28 cellular contexts compared by ENCODE assay signal in the genomic region with DNA sequence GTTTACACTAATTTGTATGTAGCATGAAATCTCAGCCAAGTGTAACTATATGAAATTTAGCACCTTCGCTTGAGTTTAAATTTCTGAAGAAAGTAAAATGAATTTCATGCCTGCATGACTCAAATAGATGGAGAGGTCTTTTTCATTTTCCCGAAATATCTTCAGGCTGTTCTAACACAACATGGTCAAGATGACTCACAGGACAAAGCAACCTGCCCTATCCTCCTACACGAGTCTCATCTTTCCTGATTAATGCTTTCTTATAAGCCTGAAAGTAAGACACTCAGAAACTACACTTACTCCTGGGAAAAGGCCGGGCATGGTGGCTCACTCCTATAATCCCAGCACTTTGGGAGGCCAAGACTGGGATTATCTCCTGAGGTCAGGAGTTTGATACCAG. TPM values are rescaled to one million over a fixed set of nuclear protein-coding genes. Genes with fewer than 3 reads are reported as not detected.
A peak's percentile ranks its signal among the peaks of the same experiment; 100 is the strongest.
DNase-seq lines count a peak whose midpoint lies in the region; ATAC-seq, FAIRE-seq and TF ChIP-seq lines count a peak whose summit lies in the region.
"Had no signal": no experiment of that assay in that cellular context is flagged by ENCODE, and none has a peak within 500 bp of the region (broad histone marks: within the 10 kb centered on the region; RNA-seq: fewer than 3 reads in every experiment).

No MANE protein-coding gene starts in this region.

- no peaks in the 10 kb centered on the region for H4K20me1 ChIP-seq in astrocyte (ENCODE audit: insufficient read depth, low read length)
- H4K20me1 ChIP-seq: BLaER1 treated with 17β-estradiol and CSF1 and Interleukin-3, amounts not matched to agents 10 nM and 100 nM had no signal

- H3K27ac ChIP-seq in breast epithelium = no peak overlapping the region
- no peak overlapping the region for H3K27ac ChIP-seq in astrocyte (ENCODE audit: low read depth, low read length)
- H3K27ac ChIP-seq in left lung = no peak overlapping the region
- H3K27ac ChIP-seq: BLaER1 treated with 17β-estradiol and CSF1 and Interleukin-3, amounts not matched to agents 10 nM and 100 nM; parathyroid adenoma; thoracic aorta; VCaP had no signal

- no peaks in the 10 kb centered on the region for H3K27me3 ChIP-seq in breast epithelium
- H3K27me3 ChIP-seq in astrocyte (ENCODE audit: insufficient read depth, low read length) = peaks cover 10% of the 10 kb centered on the region
- H3K27me3 ChIP-seq in left lung = no peaks in the 10 kb centered on the region
- H3K27me3 ChIP-seq: BLaER1 treated with 17β-estradiol and CSF1 and Interleukin-3, amounts not matched to agents 10 nM and 100 nM had no signal

- H3K4me1 ChIP-seq in breast epithelium (no peaks in the 10 kb centered on the region), astrocyte (ENCODE audit: insufficient read depth, low read length) (no peaks in the 10 kb centered on the region), left lung (peaks cover 3 to 17% of the 10 kb centered on the region in 2 donors)
- H3K4me1 ChIP-seq: parathyroid adenoma had no signal

- no peak for TF ChIP-seq POLR2A in breast epithelium (IDR thresholded peaks at IDR 0.05)

- H3K9me3 Mint-ChIP-seq in MCF 10A (ENCODE audit: unreplicated experiment) = no peaks in the 10 kb centered on the region
- H3K9me3 Mint-ChIP-seq in astrocyte (ENCODE audit: unreplicated experiment) = no peaks in the 10 kb centered on the region
- H3K9me3 Mint-ChIP-seq in mesothelial cell of epicardium = no peaks in the 10 kb centered on the region
- H3K9me3 Mint-ChIP-seq in T-helper 2 cell treated with Interferon-gamma antibody and Interleukin-4, amounts not matched to agents 5 μg/mL and 100 μg/mL, for 36 hours = no peaks in the 10 kb centered on the region
- H3K9me3 Mint-ChIP-seq: effector memory CD8-positive, alpha-beta T cell; GM23338; natural killer cell; stimulated activated naive B cell treated with anti-CD40 and anti-IgM and Interleukin-4, amounts not matched to agents 10 μg/mL and 1 μg/mL and 100 μg/mL, for 72 hours; T-helper 1 cell treated with Interleukin-12 subunit alpha and Interleukin-12 subunit beta and Interleukin-4 antibody, amounts not matched to agents 30 μg/mL and 1 μg/mL, for 36 hours had no signal

- TF ChIP-seq CTCF in MCF 10A (IDR thresholded peaks at IDR 0.05; ENCODE audit: unreplicated experiment) = no peak
- TF ChIP-seq CTCF in breast epithelium (IDR thresholded peaks at IDR 0.05) = no peak
- TF ChIP-seq CTCF in astrocyte (IDR thresholded peaks at IDR 0.05; ENCODE audit: insufficient read depth, low read depth, low read length) = no peak
- no peak for TF ChIP-seq CTCF in fibroblast of pulmonary artery (IDR thresholded peaks at IDR 0.05; ENCODE audit: low read length, missing control alignments)
- no peak for TF ChIP-seq CTCF in left lung (IDR thresholded peaks at IDR 0.05)
- no peak for TF ChIP-seq CTCF in mesothelial cell of epicardium (IDR thresholded peaks at IDR 0.05; ENCODE audit: unreplicated experiment)

- BruUV-seq in MCF 10A (replicated peaks; lab: Mats Ljungman, UMichigan) = no TSS peak

- CTCF ChIA-PET in MCF 10A (lab: Yijun Ruan, JAX) = interaction anchor here (1.1 kb wide), 1 partner anchor 9 kb away, joined by 3 read pairs; no protein-coding TSS in a partner anchor

- ATAC-seq in left lung = no peak
- ATAC-seq: effector memory CD8-positive, alpha-beta T cell; GM23338; K562; natural killer cell; stimulated activated naive B cell treated with anti-CD40 and anti-IgM and Interleukin-4, amounts not matched to agents 10 μg/mL and 1 μg/mL and 100 μg/mL, for 72 hours had no signal

- intact Hi-C loops in MCF 10A (cut with micrococcal nuclease) (no loop called here), breast epithelium (cut with DNase I; ENCODE audit: low total_unique reads) (no loop called here), left lung (cut with DNase I) (no loop called here)

- no peak overlapping the region for H3K4me2 ChIP-seq in astrocyte (ENCODE audit: low read length)
- H3K4me2 ChIP-seq: GM23338 had no signal

- no peaks in the 10 kb centered on the region for H3K79me2 ChIP-seq in astrocyte (ENCODE audit: insufficient read depth, low read length)
- H3K79me2 ChIP-seq: parathyroid adenoma had no signal

- no peak overlapping the region for H2AFZ ChIP-seq in astrocyte (ENCODE audit: low read depth, low read length)
- H2AFZ ChIP-seq: GM23338, parathyroid adenoma had no signal

- H3K36me3 Mint-ChIP-seq in MCF 10A (ENCODE audit: insufficient read depth, unreplicated experiment) (no peaks in the 10 kb centered on the region), astrocyte (ENCODE audit: low read depth, unreplicated experiment) (no peaks in the 10 kb centered on the region), mesothelial cell of epicardium (no peaks in the 10 kb centered on the region)
- no peaks in the 10 kb centered on the region for H3K36me3 Mint-ChIP-seq in T-helper 2 cell treated with Interferon-gamma antibody and Interleukin-4, amounts not matched to agents 5 μg/mL and 100 μg/mL, for 36 hours (ENCODE audit: low read depth)
- H3K36me3 Mint-ChIP-seq: natural killer cell; stimulated activated naive B cell treated with anti-CD40 and anti-IgM and Interleukin-4, amounts not matched to agents 10 μg/mL and 1 μg/mL and 100 μg/mL, for 72 hours had no signal

- H3K4me3 Mint-ChIP-seq in MCF 10A (ENCODE audit: unreplicated experiment) (no peak overlapping the region), astrocyte (ENCODE audit: unreplicated experiment) (no peak overlapping the region), mesothelial cell of epicardium (no peak overlapping the region)
- no peak overlapping the region for H3K4me3 Mint-ChIP-seq in T-helper 2 cell treated with Interferon-gamma antibody and Interleukin-4, amounts not matched to agents 5 μg/mL and 100 μg/mL, for 36 hours
- H3K4me3 Mint-ChIP-seq: effector memory CD8-positive, alpha-beta T cell; GM23338; natural killer cell; T-helper 1 cell treated with Interleukin-12 subunit alpha and Interleukin-12 subunit beta and Interleukin-4 antibody, amounts not matched to agents 30 μg/mL and 1 μg/mL, for 36 hours had no signal

- H3K4me3 ChIP-seq in breast epithelium = no peak overlapping the region
- no peak overlapping the region for H3K4me3 ChIP-seq in astrocyte (ENCODE audit: insufficient read depth, low read depth, low read length)
- H3K4me3 ChIP-seq in fibroblast of pulmonary artery (replicated peaks; ENCODE audit: low read depth, low read length) = no peak overlapping the region
- H3K4me3 ChIP-seq in left lung = no peak overlapping the region
- H3K4me3 ChIP-seq: BLaER1 treated with 17β-estradiol and CSF1 and Interleukin-3, amounts not matched to agents 10 nM and 100 nM; GM23338; K562; thoracic aorta had no signal

- no peak overlapping the region for H3K9ac ChIP-seq in astrocyte (ENCODE audit: low read length)
- H3K9ac ChIP-seq: BLaER1 treated with 17β-estradiol and CSF1 and Interleukin-3, amounts not matched to agents 10 nM and 100 nM; parathyroid adenoma had no signal

- DNase-seq in MCF 10A (ENCODE audit: unreplicated experiment) = peak; percentile 76
- DNase-seq in breast epithelium (ENCODE audit: low spot score in 2 of 2) = no peak
- DNase-seq in astrocyte (ENCODE audit: low read depth) = peak; percentile 64
- DNase-seq in fibroblast of pulmonary artery (ENCODE audit: low read depth) = peak; percentile 20
- DNase-seq in superior temporal gyrus (ENCODE audit: extremely low spot score) = peak; percentile 22
- DNase-seq in left lung = no peak
- no peak for DNase-seq in mesothelial cell of epicardium (ENCODE audit: low spot score in 2 of 2, unreplicated experiment in 2 of 2)
- DNase-seq in T-helper 2 cell treated with Interferon-gamma antibody and Interleukin-4, amounts not matched to agents 5 μg/mL and 100 μg/mL, for 36 hours (ENCODE audit: low spot score) = no peak
- DNase-seq: activated naive CD4-positive, alpha-beta T cell; effector memory CD8-positive, alpha-beta T cell; mesenchymal stem cell; natural killer cell; NCI-H1930; NCI-H345; stimulated activated CD4-positive, alpha-beta T cell treated with anti-CD3 and anti-CD28 coated beads, Interleukin-1b, Interleukin-23, amount 100 ng/mL, for 48 hours; stimulated activated naive B cell treated with anti-CD40 and anti-IgM and Interleukin-4, amounts not matched to agents 10 μg/mL and 1 μg/mL and 100 μg/mL, for 72 hours had no signal

- H3K4me1 Mint-ChIP-seq in MCF 10A (ENCODE audit: insufficient read depth, unreplicated experiment) = peaks cover 24% of the 10 kb centered on the region
- no peaks in the 10 kb centered on the region for H3K4me1 Mint-ChIP-seq in astrocyte (ENCODE audit: low read depth, unreplicated experiment)
- H3K4me1 Mint-ChIP-seq in mesothelial cell of epicardium = no peaks in the 10 kb centered on the region
- peaks cover 18% of the 10 kb centered on the region for H3K4me1 Mint-ChIP-seq in T-helper 2 cell treated with Interferon-gamma antibody and Interleukin-4, amounts not matched to agents 5 μg/mL and 100 μg/mL, for 36 hours (ENCODE audit: low read depth)
- H3K4me1 Mint-ChIP-seq: GM23338 had no signal

- H3K27me3 Mint-ChIP-seq in MCF 10A (ENCODE audit: insufficient read depth, unreplicated experiment) (no peaks in the 10 kb centered on the region), astrocyte (ENCODE audit: low read depth, unreplicated experiment) (peaks cover 14% of the 10 kb centered on the region), mesothelial cell of epicardium (ENCODE audit: low read depth) (peaks cover 66% of the 10 kb centered on the region)
- peaks cover 45% of the 10 kb centered on the region for H3K27me3 Mint-ChIP-seq in T-helper 2 cell treated with Interferon-gamma antibody and Interleukin-4, amounts not matched to agents 5 μg/mL and 100 μg/mL, for 36 hours (ENCODE audit: low read depth)

- H3K36me3 ChIP-seq in breast epithelium (no peaks in the 10 kb centered on the region), astrocyte (ENCODE audit: insufficient read depth, low read length) (no peaks in the 10 kb centered on the region), left lung (no peaks in the 10 kb centered on the region)
- H3K36me3 ChIP-seq: BLaER1 treated with 17β-estradiol and CSF1 and Interleukin-3, amounts not matched to agents 10 nM and 100 nM; thoracic aorta had no signal

- H3K27ac Mint-ChIP-seq in MCF 10A (ENCODE audit: low read depth, unreplicated experiment) (no peak overlapping the region), astrocyte (ENCODE audit: unreplicated experiment) (no peak overlapping the region), mesothelial cell of epicardium (no peak overlapping the region)
- no peak overlapping the region for H3K27ac Mint-ChIP-seq in T-helper 2 cell treated with Interferon-gamma antibody and Interleukin-4, amounts not matched to agents 5 μg/mL and 100 μg/mL, for 36 hours
- H3K27ac Mint-ChIP-seq: effector memory CD8-positive, alpha-beta T cell; GM23338; natural killer cell; stimulated activated naive B cell treated with anti-CD40 and anti-IgM and Interleukin-4, amounts not matched to agents 10 μg/mL and 1 μg/mL and 100 μg/mL, for 72 hours; T-helper 1 cell treated with Interleukin-12 subunit alpha and Interleukin-12 subunit beta and Interleukin-4 antibody, amounts not matched to agents 30 μg/mL and 1 μg/mL, for 36 hours had no signal

- POLR2A ChIA-PET in MCF 10A (lab: Yijun Ruan, JAX) = interaction anchor here (1.4 kb wide), 1 partner anchor 38 kb away, joined by 3 read pairs; no protein-coding TSS in a partner anchor

- peak; percentile 26 for FAIRE-seq in astrocyte (lab: Jason Lieb, UNC)
- FAIRE-seq: A204.1, D721Med, K562 had no signal

- no peaks in the 10 kb centered on the region for H3K9me3 ChIP-seq in breast epithelium
- no peaks in the 10 kb centered on the region for H3K9me3 ChIP-seq in astrocyte (ENCODE audit: insufficient read depth, low read depth, low read length)
- H3K9me3 ChIP-seq in left lung = no peaks in the 10 kb centered on the region
- H3K9me3 ChIP-seq: BLaER1 treated with 17β-estradiol and CSF1 and Interleukin-3, amounts not matched to agents 10 nM and 100 nM; thoracic aorta had no signal

RNA-seq across cellular contexts. Expression of a gene that starts 41.2 kb away (rescaled TPM):
- total RNA-seq in MCF 10A (2022) (not detected in 2 replicates), breast epithelium (1 to 10 TPM in 2 of 3 donors, under 1 TPM in 1; 0.16 to 6.0 (median 2.0) TPM), astrocyte (0.22 and 0.34 TPM in 2 replicates), left lung (10 to 100 TPM in 1 of 2 donors, 1 to 10 TPM in 1; 9.8 to 14.7 TPM), mesothelial cell of epicardium (not detected in 3 replicates)
- total RNA-seq: chondrocyte, G401, K562, SK-MEL-5 had no signal

Comparison
In these comparisons a context has a peak if more than half of its experiments do, and no peak if none do; other contexts are left out.
1. DNase-seq: peak in MCF 10A (single experiment), astrocyte (single experiment), fibroblast of pulmonary artery (single experiment) and superior temporal gyrus (single experiment); none in breast epithelium (0 of 2), left lung (0 of 2), mesothelial cell of epicardium (0 of 2) and T-helper 2 cell treated with Interferon-gamma antibody and Interleukin-4, amounts not matched to agents 5 μg/mL and 100 μg/mL, for 36 hours (single experiment).